Comparison of ENCODE assay signal across 15 cellular contexts in the genomic region with DNA sequence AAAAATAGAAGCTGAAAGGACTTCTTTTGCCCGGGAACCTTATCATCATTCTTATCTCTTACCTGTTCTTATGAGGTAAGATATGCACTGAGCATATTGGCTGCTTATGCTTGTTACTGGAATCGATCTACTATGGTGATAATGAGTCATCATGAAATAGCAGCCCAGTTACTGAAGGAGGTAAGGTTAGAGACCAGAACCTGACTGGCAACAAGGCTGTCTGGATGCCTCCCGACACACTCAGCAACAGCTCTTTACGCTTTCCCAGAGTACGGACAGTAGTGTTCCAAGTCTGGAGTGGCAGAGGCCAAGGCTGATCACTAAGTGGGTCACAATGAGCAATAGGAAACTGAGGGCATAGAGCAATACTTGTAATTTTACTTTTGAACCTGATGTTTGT.
DNase-seq lines count a peak whose midpoint lies in the region; ATAC-seq and TF ChIP-seq lines count a peak whose summit lies in the region.
"Had no signal": no experiment of that assay in that cellular context is flagged by ENCODE, and none has a peak within 500 bp of the region (broad histone marks: within the 10 kb centered on the region; RNA-seq: fewer than 3 reads in every experiment).

No MANE protein-coding gene starts in this region.

- H3K27me3 ChIP-seq in body of pancreas: no peaks in the 10 kb centered on the region
- H3K27me3 ChIP-seq: BLaER1, SJSA1 had no signal

- peak overlapping the region in 2 of 4 donors; percentile 51 to 70 for H3K27ac ChIP-seq in body of pancreas
- H3K27ac ChIP-seq: BLaER1, SJSA1 had no signal

- ATAC-seq in body of pancreas (peak; percentile 98), mucosa of descending colon (peak; percentile 33), HG02763 (IDR thresholded peaks at IDR 0.05; ENCODE audit: unreplicated experiment) (no peak)
- ATAC-seq in activated naive CD4-positive, alpha-beta T cell treated with anti-CD3 and anti-CD28 coated beads, Interleukin-2, amount 50 U/mL, for 72 hours: no peak
- ATAC-seq: stimulated activated effector memory CD8-positive, alpha-beta T cell treated with anti-CD3 and anti-CD28 coated beads, Interleukin-12 subunit alpha, Interleukin-12 subunit beta, amount 100 ng/mL, for 72 hours had no signal

- H3K36me3 ChIP-seq in body of pancreas (replicated peaks in 1 of 2; ENCODE audit: insufficient read depth in 1 of 2, low read depth in 2 of 2) (no peaks in the 10 kb centered on the region), mucosa of descending colon (ENCODE audit: low read depth) (no peaks in the 10 kb centered on the region)
- H3K36me3 ChIP-seq: BLaER1, SJSA1 had no signal

- POLR2A ChIA-PET in activated CD4-positive, alpha-beta memory T cell treated with anti-CD3 and anti-CD28 coated beads for 36 hours (lab: Charles Lee): no interaction called here

- TF ChIP-seq POLR2A in body of pancreas (IDR thresholded peaks at IDR 0.05): peak in 2 of 3 donors; percentile 23 to 43

- H3K27ac Mint-ChIP-seq in activated naive CD4-positive, alpha-beta T cell treated with anti-CD3 and anti-CD28 coated beads, Interleukin-2, amount 50 U/mL, for 72 hours: no peak overlapping the region
- H3K27ac Mint-ChIP-seq in activated CD4-positive, alpha-beta memory T cell treated with anti-CD3 and anti-CD28 coated beads for 36 hours: no peak overlapping the region
- H3K27ac Mint-ChIP-seq: stimulated activated effector memory CD8-positive, alpha-beta T cell treated with anti-CD3 and anti-CD28 coated beads, Interleukin-12 subunit alpha, Interleukin-12 subunit beta, amount 100 ng/mL, for 72 hours had no signal

- H3K4me3 ChIP-seq in body of pancreas: no peak overlapping the region
- no peak overlapping the region for H3K4me3 ChIP-seq in mucosa of descending colon
- H3K4me3 ChIP-seq: BLaER1, SJSA1 had no signal

- CTCF ChIA-PET in activated CD4-positive, alpha-beta memory T cell treated with anti-CD3 and anti-CD28 coated beads for 36 hours (lab: Charles Lee): no interaction called here

- DNase-seq in Ammon's horn (ENCODE audit: low spot score): peak; percentile 3
- peak; percentile 2 for DNase-seq in HPDE6-E6E7 (ENCODE audit: extremely low spot score)
- peak; percentile 17 to 55 (median 38) for DNase-seq in body of pancreas
- DNase-seq in mucosa of descending colon: no peak
- no peak for DNase-seq in activated naive CD4-positive, alpha-beta T cell treated with anti-CD3 and anti-CD28 coated beads, Interleukin-2, amount 50 U/mL, for 72 hours (ENCODE audit: low spot score in 2 of 2)
- DNase-seq in activated CD4-positive, alpha-beta memory T cell treated with anti-CD3 and anti-CD28 coated beads for 36 hours: no peak
- DNase-seq in NCI-H2029 (lab: John Stamatoyannopoulos, UW): no peak
- DNase-seq: IMR-90; NCI-H1436; NK-92 treated with Interleukin-12 subunit alpha and Interleukin-12 subunit beta, amount 100 ng/mL, for 24 hours; stimulated activated CD4-positive, alpha-beta T cell treated with anti-CD3 and anti-CD28 coated beads, Interleukin-4, amount 100 ng/mL, for 1 hour had no signal

- H3K27me3 Mint-ChIP-seq in activated CD4-positive, alpha-beta memory T cell treated with anti-CD3 and anti-CD28 coated beads for 36 hours: no peaks in the 10 kb centered on the region

- TF ChIP-seq CTCF in body of pancreas (IDR thresholded peaks at IDR 0.05): no peak
- TF ChIP-seq CTCF in mucosa of descending colon (IDR thresholded peaks at IDR 0.05): no peak

- H3K4me1 Mint-ChIP-seq in activated CD4-positive, alpha-beta memory T cell treated with anti-CD3 and anti-CD28 coated beads for 36 hours (ENCODE audit: low read depth): no peaks in the 10 kb centered on the region
- H3K4me1 Mint-ChIP-seq: stimulated activated effector memory CD8-positive, alpha-beta T cell treated with anti-CD3 and anti-CD28 coated beads, Interleukin-12 subunit alpha, Interleukin-12 subunit beta, amount 100 ng/mL, for 72 hours had no signal

- peaks cover 0 to 4% of the 10 kb centered on the region in 2 donors for H3K9me3 Mint-ChIP-seq in activated naive CD4-positive, alpha-beta T cell treated with anti-CD3 and anti-CD28 coated beads, Interleukin-2, amount 50 U/mL, for 72 hours
- peaks cover 4% of the 10 kb centered on the region for H3K9me3 Mint-ChIP-seq in activated CD4-positive, alpha-beta memory T cell treated with anti-CD3 and anti-CD28 coated beads for 36 hours

- intact Hi-C loops in body of pancreas (cut with DNase I) (no loop called here), mucosa of descending colon (cut with DNase I, micrococcal nuclease) (no loop called here)
- intact Hi-C loops in activated CD4-positive, alpha-beta memory T cell treated with anti-CD3 and anti-CD28 coated beads for 36 hours (cut with micrococcal nuclease): no loop called here

- no peak overlapping the region for H3K4me3 Mint-ChIP-seq in activated CD4-positive, alpha-beta memory T cell treated with anti-CD3 and anti-CD28 coated beads for 36 hours
- H3K4me3 Mint-ChIP-seq: stimulated activated effector memory CD8-positive, alpha-beta T cell treated with anti-CD3 and anti-CD28 coated beads, Interleukin-12 subunit alpha, Interleukin-12 subunit beta, amount 100 ng/mL, for 72 hours had no signal

- no peaks in the 10 kb centered on the region for H3K36me3 Mint-ChIP-seq in activated naive CD4-positive, alpha-beta T cell treated with anti-CD3 and anti-CD28 coated beads, Interleukin-2, amount 50 U/mL, for 72 hours
- no peaks in the 10 kb centered on the region for H3K36me3 Mint-ChIP-seq in activated CD4-positive, alpha-beta memory T cell treated with anti-CD3 and anti-CD28 coated beads for 36 hours
- H3K36me3 Mint-ChIP-seq: stimulated activated effector memory CD8-positive, alpha-beta T cell treated with anti-CD3 and anti-CD28 coated beads, Interleukin-12 subunit alpha, Interleukin-12 subunit beta, amount 100 ng/mL, for 72 hours had no signal

- WGBS in body of pancreas, 2 donors: 15% methylated on average over 5 of the region's 5 CpGs

- H3K9me3 ChIP-seq in body of pancreas (no peaks in the 10 kb centered on the region), mucosa of descending colon (no peaks in the 10 kb centered on the region)
- H3K9me3 ChIP-seq: BLaER1, SJSA1 had no signal

- peaks cover 14% of the 10 kb centered on the region for H3K4me1 ChIP-seq in body of pancreas
- H3K4me1 ChIP-seq in mucosa of descending colon (ENCODE audit: low read depth): no peaks in the 10 kb centered on the region
- H3K4me1 ChIP-seq: BLaER1, SJSA1 had no signal

Comparison
In these comparisons a context has a peak if more than half of its experiments do, and no peak if none do; other contexts are left out.
1. DNase-seq: peak in Ammon's horn (single experiment), HPDE6-E6E7 (single experiment) and body of pancreas (4 of 4); none in mucosa of descending colon (0 of 3), activated naive CD4-positive, alpha-beta T cell treated with anti-CD3 and anti-CD28 coated beads, Interleukin-2, amount 50 U/mL, for 72 hours (0 of 2), activated CD4-positive, alpha-beta memory T cell treated with anti-CD3 and anti-CD28 coated beads for 36 hours (single experiment) and NCI-H2029 (single experiment).
2. ATAC-seq: peak in body of pancreas (single experiment) and mucosa of descending colon (single experiment); none in activated naive CD4-positive, alpha-beta T cell treated with anti-CD3 and anti-CD28 coated beads, Interleukin-2, amount 50 U/mL, for 72 hours (0 of 2) and HG02763 (single experiment).